Comparison of ENCODE assay signal across 23 cellular contexts in genomic region chr20:9551808-9552550, GRCh38. TPM values are rescaled to one million over a fixed set of nuclear protein-coding genes. Genes with fewer than 3 reads are reported as not detected.
DNase-seq lines count a peak whose midpoint lies in the region; ATAC-seq, FAIRE-seq and TF ChIP-seq lines count a peak whose summit lies in the region.
"Had no signal": no experiment of that assay in that cellular context is flagged by ENCODE, and none has a peak within 500 bp of the region (broad histone marks: within the 10 kb centered on the region; RNA-seq: fewer than 3 reads in every experiment).

No MANE protein-coding gene starts in this region.

- WGBS in hepatocyte (ENCODE audit: low lambda C conversion rate, missing lambda C conversion rate) = 86% methylated on average over 4 of the region's 4 CpGs

- no peak overlapping the region for H3K27ac ChIP-seq in hepatocyte
- H3K27ac ChIP-seq: esophagus squamous epithelium, thoracic aorta had no signal

- H3K4me3 ChIP-seq in bronchial epithelial cell (ENCODE audit: low read depth, low read length) = no peak overlapping the region
- no peak overlapping the region for H3K4me3 ChIP-seq in hepatocyte
- H3K4me3 ChIP-seq: esophagus squamous epithelium, GM23338, thoracic aorta had no signal

- no peaks in the 10 kb centered on the region for H3K27me3 Mint-ChIP-seq in Calu3 (ENCODE audit: unreplicated experiment)
- H3K27me3 Mint-ChIP-seq: activated CD4-positive, alpha-beta T cell treated with anti-CD3 and anti-CD28 coated beads, Interleukin-2, amount 10 ng/mL, durations not matched to agents 24 days and 14 days; activated CD8-positive, alpha-beta memory T cell treated with anti-CD3 and anti-CD28 coated beads, Interleukin-2, amount 10 ng/mL, durations not matched to agents 7 days and 5 days; activated naive CD8-positive, alpha-beta T cell; CD4-positive, alpha-beta T cell; stimulated activated memory B cell treated with anti-CD40 and anti-IgM and Interleukin-4, amounts not matched to agents 10 μg/mL and 1 μg/mL and 100 μg/mL, for 72 hours had no signal

- CTCF ChIA-PET in Calu3 (lab: Charles Lee) = no interaction called here

- no peak for TF ChIP-seq CTCF in Calu3 (IDR thresholded peaks at IDR 0.05; ENCODE audit: unreplicated experiment)
- no peak for TF ChIP-seq CTCF in bronchial epithelial cell (IDR thresholded peaks at IDR 0.05; ENCODE audit: insufficient read depth, low read length, severe bottlenecking)
- no peak for TF ChIP-seq CTCF in hepatocyte (IDR thresholded peaks at IDR 0.05; ENCODE audit: poor library complexity)

- H4K20me1 ChIP-seq in hepatocyte (ENCODE audit: insufficient read depth, poor library complexity, severe bottlenecking) = no peaks in the 10 kb centered on the region

- H2AFZ ChIP-seq in hepatocyte = no peak overlapping the region
- H2AFZ ChIP-seq: GM23338 had no signal

- H3K27me3 ChIP-seq in bronchial epithelial cell (ENCODE audit: control insufficient read depth, insufficient read depth, low read length) = no peaks in the 10 kb centered on the region
- no peaks in the 10 kb centered on the region for H3K27me3 ChIP-seq in hepatocyte
- H3K27me3 ChIP-seq: esophagus squamous epithelium had no signal

- H3K36me3 Mint-ChIP-seq in Calu3 (ENCODE audit: insufficient read depth, unreplicated experiment) = no peaks in the 10 kb centered on the region
- H3K36me3 Mint-ChIP-seq: activated CD8-positive, alpha-beta memory T cell treated with anti-CD3 and anti-CD28 coated beads, Interleukin-2, amount 10 ng/mL, durations not matched to agents 7 days and 5 days; activated naive CD8-positive, alpha-beta T cell; stimulated activated memory B cell treated with anti-CD40 and anti-IgM and Interleukin-4, amounts not matched to agents 10 μg/mL and 1 μg/mL and 100 μg/mL, for 72 hours had no signal

- H3K9me3 Mint-ChIP-seq in Calu3 (ENCODE audit: low read depth, unreplicated experiment) = no peaks in the 10 kb centered on the region
- H3K9me3 Mint-ChIP-seq: activated CD4-positive, alpha-beta T cell treated with anti-CD3 and anti-CD28 coated beads, Interleukin-2, amount 10 ng/mL, durations not matched to agents 24 days and 14 days; CD4-positive, alpha-beta T cell; GM23338; stimulated activated memory B cell treated with anti-CD40 and anti-IgM and Interleukin-4, amounts not matched to agents 10 μg/mL and 1 μg/mL and 100 μg/mL, for 72 hours had no signal

- no peak overlapping the region for H3K27ac Mint-ChIP-seq in Calu3 (ENCODE audit: unreplicated experiment)
- H3K27ac Mint-ChIP-seq: activated CD4-positive, alpha-beta T cell treated with anti-CD3 and anti-CD28 coated beads, Interleukin-2, amount 10 ng/mL, durations not matched to agents 24 days and 14 days; activated CD8-positive, alpha-beta memory T cell treated with anti-CD3 and anti-CD28 coated beads, Interleukin-2, amount 10 ng/mL, durations not matched to agents 7 days and 5 days; activated naive CD8-positive, alpha-beta T cell; CD4-positive, alpha-beta T cell; GM23338; stimulated activated memory B cell treated with anti-CD40 and anti-IgM and Interleukin-4, amounts not matched to agents 10 μg/mL and 1 μg/mL and 100 μg/mL, for 72 hours had no signal

- no TSS peak for BruUV-seq in Calu3 (replicated peaks; lab: Mats Ljungman, UMichigan)

- intact Hi-C loops in Calu3 (cut with micrococcal nuclease; ENCODE audit: unreplicated experiment) = no loop called here

- no peaks in the 10 kb centered on the region for H3K4me1 ChIP-seq in hepatocyte (ENCODE audit: insufficient read depth)
- H3K4me1 ChIP-seq: esophagus squamous epithelium had no signal

- H3K4me3 Mint-ChIP-seq in Calu3 (ENCODE audit: low read depth, unreplicated experiment) = no peak overlapping the region
- H3K4me3 Mint-ChIP-seq: activated CD4-positive, alpha-beta T cell treated with anti-CD3 and anti-CD28 coated beads, Interleukin-2, amount 10 ng/mL, durations not matched to agents 24 days and 14 days; activated CD8-positive, alpha-beta memory T cell treated with anti-CD3 and anti-CD28 coated beads, Interleukin-2, amount 10 ng/mL, durations not matched to agents 7 days and 5 days; activated naive CD8-positive, alpha-beta T cell; CD4-positive, alpha-beta T cell; GM23338; stimulated activated memory B cell treated with anti-CD40 and anti-IgM and Interleukin-4, amounts not matched to agents 10 μg/mL and 1 μg/mL and 100 μg/mL, for 72 hours had no signal

- ATAC-seq in HG02885 (IDR thresholded peaks at IDR 0.05; ENCODE audit: poor library complexity, unreplicated experiment) (no peak), HG02588 (IDR thresholded peaks at IDR 0.05; ENCODE audit: unreplicated experiment) (no peak)
- ATAC-seq: activated CD8-positive, alpha-beta memory T cell treated with anti-CD3 and anti-CD28 coated beads, Interleukin-2, amount 10 ng/mL, durations not matched to agents 7 days and 5 days; GM23338; stimulated activated memory B cell treated with anti-CD40 and anti-IgM and Interleukin-4, amounts not matched to agents 10 μg/mL and 1 μg/mL and 100 μg/mL, for 72 hours had no signal

- DNase-seq in A172 (ENCODE audit: low spot score) (peak; percentile 13), Calu3 (peak; percentile 31), NOMO-1 (lab: John Stamatoyannopoulos, UW; ENCODE audit: unreplicated experiment in 2 of 2) (peak; percentile 73 to 75), bronchial epithelial cell (ENCODE audit: low read depth) (peak; percentile 17), hepatocyte (ENCODE audit: low spot score) (no peak)
- DNase-seq in stimulated activated CD4-positive, alpha-beta T cell treated with anti-CD3 and anti-CD28 coated beads, Interleukin-4, amount 100 ng/mL, for 24 hours = no peak
- DNase-seq: activated CD4-positive, alpha-beta T cell treated with anti-CD3 and anti-CD28 coated beads, Interleukin-2, amount 10 ng/mL, durations not matched to agents 24 days and 14 days; activated CD8-positive, alpha-beta memory T cell treated with anti-CD3 and anti-CD28 coated beads, Interleukin-2, amount 10 ng/mL, durations not matched to agents 7 days and 5 days; CD4-positive, alpha-beta T cell; DMS79 treated with DMSO at 0.1 percent for 48 hours; effector CD8-positive, alpha-beta T cell; esophagus squamous epithelium; midbrain; SHP77 had no signal

- H3K4me2 ChIP-seq in hepatocyte = no peak overlapping the region
- H3K4me2 ChIP-seq: GM23338 had no signal

- FAIRE-seq in bronchial epithelial cell (lab: Jason Lieb, UNC) = no peak
- FAIRE-seq: astrocyte, GM12892 had no signal

- no peaks in the 10 kb centered on the region for H3K9me3 ChIP-seq in hepatocyte (ENCODE audit: low read depth)
- H3K9me3 ChIP-seq: esophagus squamous epithelium, thoracic aorta had no signal

- no peaks in the 10 kb centered on the region for H3K9me2 ChIP-seq in hepatocyte (replicated peaks; ENCODE audit: insufficient read depth)

- H3K36me3 ChIP-seq in bronchial epithelial cell (ENCODE audit: control insufficient read depth, insufficient read depth, low read length) = no peaks in the 10 kb centered on the region
- H3K36me3 ChIP-seq in hepatocyte (replicated peaks; ENCODE audit: insufficient read depth, low read depth) = no peaks in the 10 kb centered on the region
- H3K36me3 ChIP-seq: esophagus squamous epithelium, thoracic aorta had no signal

- H3K79me2 ChIP-seq in hepatocyte = no peaks in the 10 kb centered on the region

- no peaks in the 10 kb centered on the region for H3K4me1 Mint-ChIP-seq in Calu3 (ENCODE audit: low read depth, unreplicated experiment)
- H3K4me1 Mint-ChIP-seq: activated CD4-positive, alpha-beta T cell treated with anti-CD3 and anti-CD28 coated beads, Interleukin-2, amount 10 ng/mL, durations not matched to agents 24 days and 14 days; activated CD8-positive, alpha-beta memory T cell treated with anti-CD3 and anti-CD28 coated beads, Interleukin-2, amount 10 ng/mL, durations not matched to agents 7 days and 5 days; stimulated activated memory B cell treated with anti-CD40 and anti-IgM and Interleukin-4, amounts not matched to agents 10 μg/mL and 1 μg/mL and 100 μg/mL, for 72 hours had no signal

RNA-seq across cellular contexts. Expression of gene LAMP5, which starts 37.6 kb away (rescaled TPM):
- not detected in 2 replicates for total RNA-seq in A172 (2014; rRNA removed; shearing (Covaris generic))
- total RNA-seq in Calu3 (2022) = 0.17 TPM in 1 of 2 replicates, not detected in the other
- total RNA-seq in bronchial epithelial cell = not detected in 2 replicates
- 0.12 and 0.47 TPM in 2 replicates for total RNA-seq in hepatocyte
- not detected in 2 replicates for polyA plus RNA-seq in hepatocyte
- total RNA-seq: activated CD4-positive, alpha-beta T cell treated with anti-CD3 and anti-CD28 coated beads, Interleukin-2, amount 10 ng/mL, durations not matched to agents 24 days and 14 days; activated CD8-positive, alpha-beta memory T cell treated with anti-CD3 and anti-CD28 coated beads, Interleukin-2, amount 10 ng/mL, durations not matched to agents 7 days and 5 days; esophagus squamous epithelium; T-helper 1 cell treated with Interleukin-12 subunit alpha and Interleukin-12 subunit beta and Interleukin-4 antibody, amounts not matched to agents 30 ng/mL and 1 ng/mL, for 36 hours; thoracic aorta had no signal

Comparison
In these comparisons a context has a peak if more than half of its experiments do, and no peak if none do; other contexts are left out.
1. DNase-seq: peak in A172 (single experiment), Calu3 (single experiment), NOMO-1 (2 of 2) and bronchial epithelial cell (single experiment); none in hepatocyte (single experiment) and stimulated activated CD4-positive, alpha-beta T cell treated with anti-CD3 and anti-CD28 coated beads, Interleukin-4, amount 100 ng/mL, for 24 hours (single experiment).